Comparison of ENCODE assay signal across 8 cellular contexts in the genomic region with DNA sequence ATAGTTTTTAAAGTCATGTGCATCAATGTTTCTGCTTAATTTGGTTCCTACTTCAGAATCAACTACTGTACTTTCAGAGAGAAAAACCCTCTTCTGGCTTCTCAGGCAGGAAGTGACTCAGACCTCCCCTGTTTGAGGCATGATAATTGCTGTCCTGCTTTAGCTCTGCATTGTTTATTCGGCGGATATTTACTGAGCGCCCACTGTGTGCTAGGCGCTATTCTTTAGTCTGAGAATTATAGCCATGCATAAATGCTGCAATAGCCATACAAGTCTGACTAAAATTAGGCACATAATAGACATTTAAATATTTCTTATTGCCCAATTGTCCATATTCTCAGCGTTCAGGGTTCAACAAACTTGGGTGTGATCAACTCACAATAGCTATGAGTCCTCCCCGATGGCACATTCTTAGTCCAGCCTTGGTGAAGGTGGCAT. TPM values are rescaled to one million over a fixed set of nuclear protein-coding genes. Genes with fewer than 3 reads are reported as not detected.
A peak's percentile ranks its signal among the peaks of the same experiment; 100 is the strongest.
DNase-seq lines count a peak whose midpoint lies in the region; ATAC-seq, FAIRE-seq and TF ChIP-seq lines count a peak whose summit lies in the region.

No MANE protein-coding gene starts in this region.

- DNase-seq in GDM1 (lab: John Stamatoyannopoulos, UW) (peak; percentile 11), small intestine (peak; percentile 49), psoas muscle (no peak), GF-D8 (lab: John Stamatoyannopoulos, UW) (no peak), gastrocnemius medialis (no peak)
- peak; percentile 23 to 43 (median 26) for DNase-seq in effector memory CD8-positive, alpha-beta T cell

- H2AFZ ChIP-seq in Loucy (ENCODE audit: low read length) = no peak overlapping the region

- in situ Hi-C loops in gastrocnemius medialis (cut with MboI; ENCODE audit: low sequenced_read_pairs in 4 of 4) = no loop called here

- H3K79me2 ChIP-seq in Loucy (ENCODE audit: insufficient read depth, low read length) = no peaks in the 10 kb centered on the region

- intact Hi-C loops in psoas muscle (cut with DNase I) = no loop called here
- intact Hi-C loops in gastrocnemius medialis (cut with DNase I; ENCODE audit: low total_unique reads) = no loop called here

- H3K27ac Mint-ChIP-seq in effector memory CD8-positive, alpha-beta T cell = peak overlapping the region; percentile 65 to 94

- H3K9me2 ChIP-seq in Loucy (replicated peaks; ENCODE audit: low read depth, low read length) = no peaks in the 10 kb centered on the region

- H3K27me3 ChIP-seq in Loucy (ENCODE audit: insufficient read depth, low read length, poor library complexity, severe bottlenecking) (no peaks in the 10 kb centered on the region), small intestine (ENCODE audit: control insufficient read depth in 2 of 2, insufficient read depth in 2 of 2, low read length in 2 of 2) (no peaks in the 10 kb centered on the region), psoas muscle (ENCODE audit: insufficient read depth in 3 of 3, low read length in 2 of 3) (no peaks in the 10 kb centered on the region), gastrocnemius medialis (no peaks in the 10 kb centered on the region)

- H3K4me2 ChIP-seq in Loucy (ENCODE audit: low read depth, low read length, poor library complexity, severe bottlenecking) = peak overlapping the region; percentile 15

- peak; percentile 94 for FAIRE-seq in TTC549 (lab: Jason Lieb, UNC)
- no peak for FAIRE-seq in small intestine (lab: Jason Lieb, UNC)

- WGBS in small intestine, 3 donors = 50 to 66% (median 52%) methylated on average over 6 of the region's 6 CpGs
- WGBS in psoas muscle, 3 donors = 65 to 66% (median 66%) methylated on average over 6 of the region's 6 CpGs

- H3K36me3 Mint-ChIP-seq in effector memory CD8-positive, alpha-beta T cell (ENCODE audit: insufficient read depth) = peaks cover 6% of the 10 kb centered on the region

- no peaks in the 10 kb centered on the region for H3K27me3 Mint-ChIP-seq in effector memory CD8-positive, alpha-beta T cell

- no peaks in the 10 kb centered on the region for H3K9me3 Mint-ChIP-seq in effector memory CD8-positive, alpha-beta T cell

- H3K4me1 ChIP-seq in Loucy (ENCODE audit: insufficient read depth, low read length, poor library complexity, severe bottlenecking) (peaks cover 40% of the 10 kb centered on the region), small intestine (ENCODE audit: control insufficient read depth in 2 of 2, insufficient read depth in 1 of 2, low read depth in 1 of 2, low read length in 1 of 2) (peaks cover 0 to 3% of the 10 kb centered on the region in 2 donors), psoas muscle (peaks cover 6% of the 10 kb centered on the region), gastrocnemius medialis (peaks cover 0 to 9% of the 10 kb centered on the region in 2 donors)

- peak overlapping the region; percentile 48 to 70 for H3K4me3 Mint-ChIP-seq in effector memory CD8-positive, alpha-beta T cell

- H3K4me3 ChIP-seq in Loucy (ENCODE audit: low read length, poor library complexity, severe bottlenecking) (no peak overlapping the region), small intestine (ENCODE audit: low read depth in 1 of 2, low read length in 2 of 2) (no peak overlapping the region), psoas muscle (no peak overlapping the region), gastrocnemius medialis (no peak overlapping the region)

- H3K9ac ChIP-seq in Loucy (ENCODE audit: low read depth, low read length, poor library complexity, severe bottlenecking) = no peak overlapping the region

- H3K27ac ChIP-seq in small intestine (ENCODE audit: low read depth in 1 of 2, low read length in 1 of 2) (no peak overlapping the region), psoas muscle (no peak overlapping the region), gastrocnemius medialis (no peak overlapping the region)

- TF ChIP-seq CTCF in Loucy (conservative IDR thresholded peaks at IDR 0.05; ENCODE audit: low read length) (no peak), psoas muscle (IDR thresholded peaks at IDR 0.05) (no peak), gastrocnemius medialis (IDR thresholded peaks at IDR 0.05 in 4 of 5, conservative IDR thresholded peaks at IDR 0.05 in 1 of 5) (no peak)

- no peak for TF ChIP-seq POLR2A in gastrocnemius medialis (IDR thresholded peaks at IDR 0.05)

- peaks cover 42 to 50% of the 10 kb centered on the region in 2 donors for H3K4me1 Mint-ChIP-seq in effector memory CD8-positive, alpha-beta T cell (ENCODE audit: low read depth in 2 of 2)

- peaks cover 9% of the 10 kb centered on the region for H3F3A ChIP-seq in Loucy (ENCODE audit: low read depth)

- H4K20me1 ChIP-seq in Loucy (ENCODE audit: insufficient read depth, low read length, poor library complexity, severe bottlenecking) = no peaks in the 10 kb centered on the region

- ATAC-seq in effector memory CD8-positive, alpha-beta T cell (replicated peaks) = peak; percentile 94
- ATAC-seq in psoas muscle (no peak), gastrocnemius medialis (no peak)

- H3K36me3 ChIP-seq in Loucy (ENCODE audit: insufficient read depth, low read length) (no peaks in the 10 kb centered on the region; the same call in 1 of the 2 replicates), small intestine (ENCODE audit: control insufficient read depth in 2 of 2, insufficient read depth in 2 of 2, low read length in 2 of 2) (no peaks in the 10 kb centered on the region), psoas muscle (ENCODE audit: insufficient read depth in 1 of 2, low read depth in 1 of 2) (no peaks in the 10 kb centered on the region), gastrocnemius medialis (no peaks in the 10 kb centered on the region)

- no peaks in the 10 kb centered on the region for H3K9me3 ChIP-seq in Loucy (ENCODE audit: insufficient read depth, low read depth, low read length)
- no peaks in the 10 kb centered on the region for H3K9me3 ChIP-seq in small intestine (ENCODE audit: control insufficient read depth, low read depth)
- H3K9me3 ChIP-seq in psoas muscle = no peaks in the 10 kb centered on the region
- no peaks in the 10 kb centered on the region for H3K9me3 ChIP-seq in gastrocnemius medialis

RNA-seq across cellular contexts. Expression of gene AMIGO2, which starts 6.1 kb away (rescaled TPM):
- polyA plus RNA-seq in small intestine (1 to 10 TPM in 1 of 3 donors, under 1 TPM in 2; 0.22 to 7.8 (median 0.54) TPM), psoas muscle (under 1 TPM; 0.63 to 0.77 (median 0.64) TPM)
- total RNA-seq in psoas muscle (1 to 10 TPM in 1 of 4 donors, under 1 TPM in 3; 0.48 to 1.1 (median 0.59) TPM), gastrocnemius medialis (1 to 10 TPM in 1 of 4 donors, under 1 TPM in 3; 0.41 to 1.5 (median 0.51) TPM)

RNA-seq across cellular contexts. Expression of gene PCED1B, which starts 6.4 kb away (rescaled TPM):
- 1 to 10 TPM in 2 of 3 donors, not detected in 1; 1.4 to 1.6 TPM for polyA plus RNA-seq in small intestine
- total RNA-seq in psoas muscle = 1 to 10 TPM in 1 of 4 donors, under 1 TPM in 3; 0.19 to 1.2 (median 0.69) TPM
- under 1 TPM; 0.18 to 0.38 (median 0.26) TPM for polyA plus RNA-seq in psoas muscle
- under 1 TPM in 3 of 4 donors, not detected in 1; 0.36 to 0.55 (median 0.47) TPM for total RNA-seq in gastrocnemius medialis

Comparison
In these comparisons a context has a peak if more than half of its experiments do, and no peak if none do; other contexts are left out.
1. DNase-seq: peak in GDM1 (single experiment), effector memory CD8-positive, alpha-beta T cell (3 of 3) and small intestine (single experiment); none in psoas muscle (0 of 2), GF-D8 (single experiment) and gastrocnemius medialis (0 of 2).